In the genomic region with DNA sequence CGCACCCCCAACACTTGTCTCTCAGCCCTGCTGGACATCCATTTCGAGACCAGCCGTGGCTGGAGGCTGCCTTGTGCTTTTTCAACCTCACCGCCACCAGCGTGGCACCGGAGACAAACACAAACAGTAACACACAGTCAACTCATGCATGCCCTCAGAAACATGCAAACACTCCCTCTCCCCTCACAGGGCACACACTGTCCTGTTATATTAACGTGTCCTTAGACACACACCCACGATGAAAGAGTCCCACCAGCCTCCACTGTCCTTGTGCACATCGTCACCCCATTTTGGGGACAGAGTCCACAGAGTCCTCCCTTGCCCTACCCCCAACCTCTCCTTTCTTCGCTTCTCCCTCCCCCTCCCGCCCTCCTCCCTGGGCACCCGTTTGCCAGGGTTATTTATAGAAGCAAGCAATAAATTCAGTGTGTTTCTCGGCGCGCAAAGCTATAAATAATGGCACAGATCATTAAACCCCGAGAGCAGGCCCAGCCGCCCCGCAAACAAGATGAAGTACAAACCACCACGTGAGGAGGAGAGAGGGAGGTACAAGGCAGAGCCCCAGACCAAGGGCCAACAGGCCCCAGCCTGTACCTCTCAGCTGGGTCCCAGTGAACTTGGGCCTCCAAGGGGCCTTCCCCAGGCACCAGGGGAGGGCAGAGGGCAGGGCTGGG, we compare ENCODE assay signal across 1 cellular context.
TF ChIP-seq lines count a peak whose summit lies in the region.

No MANE protein-coding gene starts in this region.

TF ChIP-seq in SK-N-SH treated with all-trans-retinoic acid at 6 μM for 48 hours, 23 proteins besides CTCF, POLR2A, EP300 and RAD21 (continued from another document):
- TF ChIP-seq, protein P1, sequence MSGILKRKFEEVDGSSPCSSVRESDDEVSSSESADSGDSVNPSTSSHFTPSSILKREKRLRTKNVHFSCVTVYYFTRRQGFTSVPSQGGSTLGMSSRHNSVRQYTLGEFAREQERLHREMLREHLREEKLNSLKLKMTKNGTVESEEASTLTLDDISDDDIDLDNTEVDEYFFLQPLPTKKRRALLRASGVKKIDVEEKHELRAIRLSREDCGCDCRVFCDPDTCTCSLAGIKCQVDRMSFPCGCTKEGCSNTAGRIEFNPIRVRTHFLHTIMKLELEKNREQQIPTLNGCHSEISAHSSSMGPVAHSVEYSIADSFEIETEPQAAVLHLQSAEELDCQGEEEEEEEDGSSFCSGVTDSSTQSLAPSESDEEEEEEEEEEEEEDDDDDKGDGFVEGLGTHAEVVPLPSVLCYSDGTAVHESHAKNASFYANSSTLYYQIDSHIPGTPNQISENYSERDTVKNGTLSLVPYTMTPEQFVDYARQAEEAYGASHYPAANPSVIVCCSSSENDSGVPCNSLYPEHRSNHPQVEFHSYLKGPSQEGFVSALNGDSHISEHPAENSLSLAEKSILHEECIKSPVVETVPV (CRISPR knock-in tag; IDR thresholded peaks at IDR 0.05): no peak
- TF ChIP-seq SNAI2 (CRISPR knock-in tag; IDR thresholded peaks at IDR 0.05) (no peak), ZC3H10 (CRISPR knock-in tag; IDR thresholded peaks at IDR 0.05) (no peak), OSR1 (CRISPR knock-in tag; IDR thresholded peaks at IDR 0.05) (no peak), ARNTL (CRISPR knock-in tag; IDR thresholded peaks at IDR 0.05; ENCODE audit: borderline replicate concordance, low read depth) (no peak)
